ENCODE assay signal across 8 cellular contexts in genomic region chr14:74922752-74923401, GRCh38. TPM values are rescaled to one million over a fixed set of nuclear protein-coding genes. Genes with fewer than 3 reads are reported as not detected.
DNase-seq lines count a peak whose midpoint lies in the region; ATAC-seq and TF ChIP-seq lines count a peak whose summit lies in the region.

A gene with protein sequence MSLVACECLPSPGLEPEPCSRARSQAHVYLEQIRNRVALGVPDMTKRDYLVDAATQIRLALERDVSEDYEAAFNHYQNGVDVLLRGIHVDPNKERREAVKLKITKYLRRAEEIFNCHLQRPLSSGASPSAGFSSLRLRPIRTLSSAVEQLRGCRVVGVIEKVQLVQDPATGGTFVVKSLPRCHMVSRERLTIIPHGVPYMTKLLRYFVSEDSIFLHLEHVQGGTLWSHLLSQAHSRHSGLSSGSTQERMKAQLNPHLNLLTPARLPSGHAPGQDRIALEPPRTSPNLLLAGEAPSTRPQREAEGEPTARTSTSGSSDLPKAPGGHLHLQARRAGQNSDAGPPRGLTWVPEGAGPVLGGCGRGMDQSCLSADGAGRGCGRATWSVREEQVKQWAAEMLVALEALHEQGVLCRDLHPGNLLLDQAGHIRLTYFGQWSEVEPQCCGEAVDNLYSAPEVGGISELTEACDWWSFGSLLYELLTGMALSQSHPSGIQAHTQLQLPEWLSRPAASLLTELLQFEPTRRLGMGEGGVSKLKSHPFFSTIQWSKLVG (minus strand): TSS chr14:74923260. CDS start chr14:74921541, 1,719 bp downstream.

- POLR2A ChIA-PET in CD8-positive, alpha-beta T cell (lab: Charles Lee): interaction anchor here (0.9 to 1.0 kb wide), 2 partner anchors 31 to 42 kb away, joined by 3 read pairs; no protein-coding TSS in a partner anchor

- no peaks in the 10 kb centered on the region for H3K27me3 ChIP-seq in CD8-positive, alpha-beta T cell (ENCODE audit: insufficient read depth, low read length)
- no peaks in the 10 kb centered on the region for H3K27me3 ChIP-seq in muscle layer of duodenum (ENCODE audit: low read depth, low read length)

- no peaks in the 10 kb centered on the region for H3K9me3 ChIP-seq in CD8-positive, alpha-beta T cell (ENCODE audit: low read length)
- no peaks in the 10 kb centered on the region for H3K9me3 ChIP-seq in muscle layer of duodenum (ENCODE audit: control insufficient read depth in 1 of 2, low read length in 2 of 2)

- peak within 1 kb of the TSS; percentile 65 for H3K4me3 ChIP-seq in CD8-positive, alpha-beta T cell (ENCODE audit: low read depth, low read length)
- H3K4me3 ChIP-seq in muscle layer of duodenum (ENCODE audit: low read depth in 1 of 2, low read length in 2 of 2): peak within 1 kb of the TSS; percentile 39 to 73

- peaks cover 14% of the 10 kb centered on the region for H3K4me1 Mint-ChIP-seq in CD8-positive, alpha-beta T cell (ENCODE audit: low read depth)
- H3K4me1 Mint-ChIP-seq in activated T-helper 1 cell treated with anti-CD3 and anti-CD28 coated beads, Interleukin-12 subunit alpha, Interleukin-12 subunit beta, Interleukin-2, Interleukin-4 antibody, amounts not matched to agents 30 ng/mL and 10 ng/mL and 1 ng/mL, durations not matched to agents 14 hours and 24 hours and 36 hours (ENCODE audit: low read depth): no peaks in the 10 kb centered on the region

- TF ChIP-seq CTCF in CD8-positive, alpha-beta T cell (IDR thresholded peaks at IDR 0.05): no peak

- peaks cover 3% of the 10 kb centered on the region for H3K36me3 Mint-ChIP-seq in CD8-positive, alpha-beta T cell
- H3K36me3 Mint-ChIP-seq in activated T-helper 1 cell treated with anti-CD3 and anti-CD28 coated beads, Interleukin-12 subunit alpha, Interleukin-12 subunit beta, Interleukin-2, Interleukin-4 antibody, amounts not matched to agents 30 ng/mL and 10 ng/mL and 1 ng/mL, durations not matched to agents 14 hours and 24 hours and 36 hours (ENCODE audit: low read depth): no peaks in the 10 kb centered on the region

- peak; percentile 96 for ATAC-seq in CD8-positive, alpha-beta T cell
- ATAC-seq in GM21381 (IDR thresholded peaks at IDR 0.05; ENCODE audit: unreplicated experiment): peak; percentile 91

- H3K4me3 Mint-ChIP-seq in CD8-positive, alpha-beta T cell: peak within 1 kb of the TSS; percentile 76
- peak within 1 kb of the TSS; percentile 72 for H3K4me3 Mint-ChIP-seq in activated T-helper 1 cell treated with anti-CD3 and anti-CD28 coated beads, Interleukin-12 subunit alpha, Interleukin-12 subunit beta, Interleukin-2, Interleukin-4 antibody, amounts not matched to agents 30 ng/mL and 10 ng/mL and 1 ng/mL, durations not matched to agents 14 hours and 24 hours and 36 hours

- no peaks in the 10 kb centered on the region for H3K36me3 ChIP-seq in CD8-positive, alpha-beta T cell (ENCODE audit: insufficient read depth, low read length)
- H3K36me3 ChIP-seq in muscle layer of duodenum (ENCODE audit: control insufficient read depth in 1 of 2, insufficient read depth in 2 of 2, low read length in 2 of 2): no peaks in the 10 kb centered on the region

- no peak within 1 kb of the TSS for H3K27ac Mint-ChIP-seq in CD8-positive, alpha-beta T cell
- H3K27ac Mint-ChIP-seq in activated T-helper 1 cell treated with anti-CD3 and anti-CD28 coated beads, Interleukin-12 subunit alpha, Interleukin-12 subunit beta, Interleukin-2, Interleukin-4 antibody, amounts not matched to agents 30 ng/mL and 10 ng/mL and 1 ng/mL, durations not matched to agents 14 hours and 24 hours and 36 hours: peak within 1 kb of the TSS; percentile 31

- DNase-seq in CD8-positive, alpha-beta T cell: peak; percentile 26 to 73 (median 64)
- DNase-seq in HuH-7.5 (ENCODE audit: low spot score) (peak; percentile 97), OCI-M1 (lab: John Stamatoyannopoulos, UW) (peak; percentile 77), fibroblast of gingiva (ENCODE audit: low read depth) (peak; percentile 56)
- peak; percentile 73 for DNase-seq in activated T-helper 1 cell treated with anti-CD3 and anti-CD28 coated beads, Interleukin-12 subunit alpha, Interleukin-12 subunit beta, Interleukin-2, Interleukin-4 antibody, amounts not matched to agents 30 ng/mL and 10 ng/mL and 1 ng/mL, durations not matched to agents 14 hours and 24 hours and 36 hours (ENCODE audit: low spot score)
- DNase-seq in stimulated activated CD8-positive, alpha-beta memory T cell treated with anti-CD3 and anti-CD28 coated beads, Interleukin-7, amount 100 ng/mL, for 4 hours (ENCODE audit: low read depth in 2 of 2): peak; percentile 10 to 51

- peak within 1 kb of the TSS; percentile 47 for H3K27ac ChIP-seq in CD8-positive, alpha-beta T cell (ENCODE audit: low read depth, low read length)
- no peak within 1 kb of the TSS for H3K27ac ChIP-seq in muscle layer of duodenum (ENCODE audit: low read length)

- peaks cover 12% of the 10 kb centered on the region for H3K4me1 ChIP-seq in CD8-positive, alpha-beta T cell (ENCODE audit: insufficient read depth, low read length)
- peaks cover 0 to 9% of the 10 kb centered on the region in 2 donors for H3K4me1 ChIP-seq in muscle layer of duodenum (ENCODE audit: control insufficient read depth in 1 of 2, insufficient read depth in 2 of 2, low read length in 2 of 2)

- peaks cover 13% of the 10 kb centered on the region for H3K27me3 Mint-ChIP-seq in CD8-positive, alpha-beta T cell (ENCODE audit: low read depth)
- H3K27me3 Mint-ChIP-seq in activated T-helper 1 cell treated with anti-CD3 and anti-CD28 coated beads, Interleukin-12 subunit alpha, Interleukin-12 subunit beta, Interleukin-2, Interleukin-4 antibody, amounts not matched to agents 30 ng/mL and 10 ng/mL and 1 ng/mL, durations not matched to agents 14 hours and 24 hours and 36 hours (ENCODE audit: insufficient read depth): peaks cover 3% of the 10 kb centered on the region

- intact Hi-C loops in CD8-positive, alpha-beta T cell (cut with DNase I, micrococcal nuclease): no loop called here
- intact Hi-C loops in activated T-helper 1 cell treated with anti-CD3 and anti-CD28 coated beads, Interleukin-12 subunit alpha, Interleukin-12 subunit beta, Interleukin-2, Interleukin-4 antibody, amounts not matched to agents 30 ng/mL and 10 ng/mL and 1 ng/mL, durations not matched to agents 14 hours and 24 hours and 36 hours (cut with micrococcal nuclease): loop anchor here (1.0 to 2.0 kb wide), 2 partner anchors 18 to 42 kb away; partner anchors contain the start of gene DLST

- no peaks in the 10 kb centered on the region for H3K9me3 Mint-ChIP-seq in CD8-positive, alpha-beta T cell
- no peaks in the 10 kb centered on the region for H3K9me3 Mint-ChIP-seq in activated T-helper 1 cell treated with anti-CD3 and anti-CD28 coated beads, Interleukin-12 subunit alpha, Interleukin-12 subunit beta, Interleukin-2, Interleukin-4 antibody, amounts not matched to agents 30 ng/mL and 10 ng/mL and 1 ng/mL, durations not matched to agents 14 hours and 24 hours and 36 hours

- CTCF ChIA-PET in CD8-positive, alpha-beta T cell (lab: Charles Lee): interaction anchor here (0.7 to 3.3 kb wide), 5 partner anchors 17 to 314 kb away, joined by 3 to 16 read pairs (median 9); no protein-coding TSS in a partner anchor

RNA-seq across cellular contexts. Expression of the gene that starts here (rescaled TPM):
- total RNA-seq in CD8-positive, alpha-beta T cell: 10 to 100 TPM in 1 of 2 experiments, 1 to 10 TPM in 1; 8.9 to 10.8 TPM
- total RNA-seq in activated T-helper 1 cell treated with anti-CD3 and anti-CD28 coated beads, Interleukin-12 subunit alpha, Interleukin-12 subunit beta, Interleukin-2, Interleukin-4 antibody, amounts not matched to agents 30 ng/mL and 10 ng/mL and 1 ng/mL, durations not matched to agents 14 hours and 24 hours and 36 hours: 10.8 and 11.6 TPM in 2 replicates

Comparison
In these comparisons a context has a peak if more than half of its experiments do, and no peak if none do; other contexts are left out.
1. DNase-seq: peak in every context shown above with its lines; median percentile 97 in HuH-7.5; 77 in OCI-M1; 73 in activated T-helper 1 cell treated with anti-CD3 and anti-CD28 coated beads, Interleukin-12 subunit alpha, Interleukin-12 subunit beta, Interleukin-2, Interleukin-4 antibody, amounts not matched to agents 30 ng/mL and 10 ng/mL and 1 ng/mL, durations not matched to agents 14 hours and 24 hours and 36 hours; 64 in CD8-positive, alpha-beta T cell; 56 in fibroblast of gingiva; 30 in stimulated activated CD8-positive, alpha-beta memory T cell treated with anti-CD3 and anti-CD28 coated beads, Interleukin-7, amount 100 ng/mL, for 4 hours.